Comparison of ENCODE assay signal across 17 cellular contexts in the genomic region with DNA sequence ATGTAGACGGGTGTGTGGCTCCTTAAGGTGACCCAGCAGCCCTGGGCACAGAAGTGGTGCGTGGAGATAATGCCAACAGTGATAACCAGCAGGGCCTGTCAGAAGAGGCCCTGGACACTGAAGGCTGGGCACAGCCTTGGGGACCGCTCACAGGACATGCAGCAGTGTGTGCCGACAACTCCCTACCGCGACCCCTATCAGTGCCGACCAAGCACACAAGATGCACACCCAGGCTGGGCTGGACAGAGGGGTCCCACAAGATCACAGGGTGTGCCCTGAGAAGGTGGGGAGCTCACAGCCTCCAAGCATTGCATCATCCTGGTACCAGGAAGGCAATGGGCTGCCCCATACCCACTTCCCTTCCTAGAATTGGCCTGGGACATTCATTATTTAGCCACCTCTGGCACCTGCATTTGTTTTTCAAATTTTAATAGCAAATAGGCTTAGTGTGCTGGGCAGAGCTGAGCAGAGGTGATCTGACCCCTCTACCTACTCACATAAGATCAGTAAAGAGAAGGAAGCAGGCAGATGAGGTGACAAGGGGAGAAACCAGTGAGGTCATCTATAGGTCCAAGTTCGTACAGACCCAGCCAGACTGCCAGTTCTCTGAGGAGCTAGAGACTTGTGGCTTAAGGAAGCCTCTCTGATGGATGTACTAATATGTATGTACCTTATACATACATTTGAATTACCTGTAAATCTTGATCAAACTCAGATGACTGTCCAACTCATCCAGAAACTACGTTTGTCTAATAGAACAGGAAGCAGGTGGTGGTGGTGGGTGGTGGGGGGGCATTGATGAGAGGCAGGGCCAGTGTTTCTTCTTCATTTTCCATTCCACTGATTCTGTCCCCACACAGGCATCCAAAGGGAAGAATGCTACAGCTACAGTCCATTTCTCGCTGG. TPM values are rescaled to one million over a fixed set of nuclear protein-coding genes. Genes with fewer than 3 reads are reported as not detected.
A peak's percentile ranks its signal among the peaks of the same experiment; 100 is the strongest.
DNase-seq lines count a peak whose midpoint lies in the region; ATAC-seq, FAIRE-seq and TF ChIP-seq lines count a peak whose summit lies in the region.
"Had no signal": no experiment of that assay in that cellular context is flagged by ENCODE, and none has a peak within 500 bp of the region (broad histone marks: within the 10 kb centered on the region; RNA-seq: fewer than 3 reads in every experiment).

No MANE protein-coding gene starts in this region.

- H3K9me3 Mint-ChIP-seq in activated B cell treated with CpG ODN at 0.5 μM for 24 hours (no peaks in the 10 kb centered on the region), Caco-2 (ENCODE audit: unreplicated experiment) (no peaks in the 10 kb centered on the region)
- H3K9me3 Mint-ChIP-seq: immature natural killer cell; stimulated activated naive CD8-positive, alpha-beta T cell treated with anti-CD3 and anti-CD28 coated beads, Interleukin-15, Interleukin-2, amounts not matched to agents 100 ng/mL and 50 ng/mL, for 24 hours had no signal

- BruUV-seq in Caco-2 (replicated peaks; lab: Mats Ljungman, UMichigan): no TSS peak

- TF ChIP-seq CTCF in activated B cell treated with CpG ODN at 0.5 μM for 24 hours (IDR thresholded peaks at IDR 0.05): no peak
- TF ChIP-seq CTCF in Caco-2 (IDR thresholded peaks at IDR 0.05; ENCODE audit: insufficient read depth in 1 of 2, low read depth in 1 of 2, low read length in 1 of 2, severe bottlenecking in 1 of 2, unreplicated experiment in 1 of 2): no peak

- peaks cover 15% of the 10 kb centered on the region for H3K4me1 ChIP-seq in Caco-2

- H3K4me3 ChIP-seq in Caco-2 (ENCODE audit: low read depth, low read length): no peak overlapping the region

- POLR2A ChIA-PET in activated B cell treated with CpG ODN at 0.5 μM for 24 hours (lab: Charles Lee) (interaction anchor here (0.9 to 4.9 kb wide), 19 partner anchors 9 to 347 kb away, joined by 3 to 44 read pairs (median 6); a partner anchor contains a TSS), Caco-2 (lab: Charles Lee) (no interaction called here)

- H3K36me3 Mint-ChIP-seq in activated B cell treated with CpG ODN at 0.5 μM for 24 hours (ENCODE audit: low read depth) (peaks cover 74% of the 10 kb centered on the region), Caco-2 (ENCODE audit: insufficient read depth, unreplicated experiment) (no peaks in the 10 kb centered on the region)
- H3K36me3 Mint-ChIP-seq: immature natural killer cell had no signal

- H3K4me1 Mint-ChIP-seq in activated B cell treated with CpG ODN at 0.5 μM for 24 hours (peaks cover 100% of the 10 kb centered on the region), Caco-2 (ENCODE audit: low read depth, unreplicated experiment) (peaks cover 14% of the 10 kb centered on the region)
- H3K4me1 Mint-ChIP-seq: immature natural killer cell had no signal

- H3K36me3 ChIP-seq in Caco-2 (ENCODE audit: control insufficient read depth, insufficient read depth, low read length): no peaks in the 10 kb centered on the region

- DNase-seq in CMK (ENCODE audit: low read depth) (peak; percentile 24), activated B cell treated with CpG ODN at 0.5 μM for 24 hours (no peak), SIG-M5 (lab: John Stamatoyannopoulos, UW) (no peak), GM19239 (ENCODE audit: insufficient read length, low spot score) (no peak), Caco-2 (no peak)
- DNase-seq: AML-193, anterior cingulate cortex, immature natural killer cell, IMR-90, NCI-H1417, NCI-H524 treated with DMSO at 0.1 percent for 48 hours had no signal

- no peaks in the 10 kb centered on the region for H3K9me3 ChIP-seq in Caco-2

- ATAC-seq in GM18907 (IDR thresholded peaks at IDR 0.05; ENCODE audit: unreplicated experiment) (peak; percentile 49), HG02763 (IDR thresholded peaks at IDR 0.05; ENCODE audit: unreplicated experiment) (peak; percentile 52), activated B cell treated with CpG ODN at 0.5 μM for 24 hours (ENCODE audit: low read depth) (peak; percentile 64), HG02840 (IDR thresholded peaks at IDR 0.05; ENCODE audit: low FRiP score, unreplicated experiment) (no peak)
- ATAC-seq: Right ventricle myocardium inferior had no signal

- FAIRE-seq in GM19239 (lab: Jason Lieb, UNC): no peak
- FAIRE-seq: TTC549 had no signal

- intact Hi-C loops in activated B cell treated with CpG ODN at 0.5 μM for 24 hours (cut with micrococcal nuclease): loop anchor here (1.0 to 5.0 kb wide), 6 partner anchors 9 to 146 kb away; no protein-coding TSS in a partner anchor
- intact Hi-C loops in Caco-2 (cut with micrococcal nuclease; ENCODE audit: unreplicated experiment): no loop called here

- H3K4me3 Mint-ChIP-seq in activated B cell treated with CpG ODN at 0.5 μM for 24 hours (peak overlapping the region; percentile 64), Caco-2 (ENCODE audit: unreplicated experiment) (no peak overlapping the region)
- H3K4me3 Mint-ChIP-seq: immature natural killer cell; stimulated activated naive CD8-positive, alpha-beta T cell treated with anti-CD3 and anti-CD28 coated beads, Interleukin-15, Interleukin-2, amounts not matched to agents 100 ng/mL and 50 ng/mL, for 24 hours had no signal

- no peaks in the 10 kb centered on the region for H3K27me3 ChIP-seq in Caco-2 (replicated peaks; ENCODE audit: control insufficient read depth, insufficient read depth, low read length)

- H3K27ac Mint-ChIP-seq in activated B cell treated with CpG ODN at 0.5 μM for 24 hours: peak overlapping the region; percentile 84
- no peak overlapping the region for H3K27ac Mint-ChIP-seq in Caco-2 (ENCODE audit: unreplicated experiment)
- H3K27ac Mint-ChIP-seq: immature natural killer cell; stimulated activated naive CD8-positive, alpha-beta T cell treated with anti-CD3 and anti-CD28 coated beads, Interleukin-15, Interleukin-2, amounts not matched to agents 100 ng/mL and 50 ng/mL, for 24 hours had no signal

- no peaks in the 10 kb centered on the region for H3K27me3 Mint-ChIP-seq in activated B cell treated with CpG ODN at 0.5 μM for 24 hours
- no peaks in the 10 kb centered on the region for H3K27me3 Mint-ChIP-seq in Caco-2 (ENCODE audit: insufficient read depth, unreplicated experiment)
- H3K27me3 Mint-ChIP-seq: stimulated activated naive CD8-positive, alpha-beta T cell treated with anti-CD3 and anti-CD28 coated beads, Interleukin-15, Interleukin-2, amounts not matched to agents 100 ng/mL and 50 ng/mL, for 24 hours had no signal

- CTCF ChIA-PET in activated B cell treated with CpG ODN at 0.5 μM for 24 hours (lab: Charles Lee): interaction anchor here (1.0 to 2.5 kb wide), 5 partner anchors 9 to 59 kb away, joined by 3 to 10 read pairs (median 3); no protein-coding TSS in a partner anchor
- CTCF ChIA-PET in Caco-2 (lab: Charles Lee): no interaction called here

RNA-seq across cellular contexts. Expression of a gene that starts 55.0 kb away (rescaled TPM):
- total RNA-seq in activated B cell treated with CpG ODN at 0.5 μM for 24 hours: 279 and 331 TPM in 2 replicates
- total RNA-seq in Caco-2 (2022): 0.21 and 0.29 TPM in 2 replicates

Comparison
In these comparisons a context has a peak if more than half of its experiments do, and no peak if none do; other contexts are left out.
1. RNA of a gene that starts 55.0 kb away (total RNA-seq): 279 to 331 TPM in activated B cell treated with CpG ODN at 0.5 μM for 24 hours; 0.21 to 0.29 TPM in Caco-2; every median in the first group is over 100 times any median in the second.